In genomic region chr2:190497428-190497827, GRCh38 we compare ENCODE assay signal across 1 cellular context.
TF ChIP-seq lines count a peak whose summit lies in the region.

No MANE protein-coding gene starts in this region.

TF ChIP-seq in K562, 482 proteins besides CTCF, POLR2A, EP300 and RAD21:
- peak; percentile 70 for TF ChIP-seq PKNOX1 (IDR thresholded peaks at IDR 0.05)
- no peak for TF ChIP-seq KLF16 (IDR thresholded peaks at IDR 0.05)
- TF ChIP-seq CEBPB (tag; IDR thresholded peaks at IDR 0.05) = 0 out of 2 replicates have a peak, but pooled peaks have one; percentile 27
- TF ChIP-seq ESRRA (IDR thresholded peaks at IDR 0.05; ENCODE audit: borderline replicate concordance, low read depth) = 0 out of 2 replicates have a peak, but pooled peaks have one; percentile 26
- peak; percentile 68; the same call in 1 of the 2 replicates for TF ChIP-seq CEBPG (CRISPR knock-in tag; IDR thresholded peaks at IDR 0.05)
- peak in 1 of 2 experiments; percentile 71; a peak in 2 of 4 replicates for TF ChIP-seq CEBPG (tag; conservative IDR thresholded peaks at IDR 0.05 in 1 of 2, IDR thresholded peaks at IDR 0.05 in 1 of 2)
- TF ChIP-seq SUPT5H (IDR thresholded peaks at IDR 0.05) = no peak
- no peak for TF ChIP-seq CSDE1 (IDR thresholded peaks at IDR 0.05)
- TF ChIP-seq SMARCB1 (IDR thresholded peaks at IDR 0.05; ENCODE audit: insufficient read length, low read depth) = no peak
- TF ChIP-seq, protein P1, sequence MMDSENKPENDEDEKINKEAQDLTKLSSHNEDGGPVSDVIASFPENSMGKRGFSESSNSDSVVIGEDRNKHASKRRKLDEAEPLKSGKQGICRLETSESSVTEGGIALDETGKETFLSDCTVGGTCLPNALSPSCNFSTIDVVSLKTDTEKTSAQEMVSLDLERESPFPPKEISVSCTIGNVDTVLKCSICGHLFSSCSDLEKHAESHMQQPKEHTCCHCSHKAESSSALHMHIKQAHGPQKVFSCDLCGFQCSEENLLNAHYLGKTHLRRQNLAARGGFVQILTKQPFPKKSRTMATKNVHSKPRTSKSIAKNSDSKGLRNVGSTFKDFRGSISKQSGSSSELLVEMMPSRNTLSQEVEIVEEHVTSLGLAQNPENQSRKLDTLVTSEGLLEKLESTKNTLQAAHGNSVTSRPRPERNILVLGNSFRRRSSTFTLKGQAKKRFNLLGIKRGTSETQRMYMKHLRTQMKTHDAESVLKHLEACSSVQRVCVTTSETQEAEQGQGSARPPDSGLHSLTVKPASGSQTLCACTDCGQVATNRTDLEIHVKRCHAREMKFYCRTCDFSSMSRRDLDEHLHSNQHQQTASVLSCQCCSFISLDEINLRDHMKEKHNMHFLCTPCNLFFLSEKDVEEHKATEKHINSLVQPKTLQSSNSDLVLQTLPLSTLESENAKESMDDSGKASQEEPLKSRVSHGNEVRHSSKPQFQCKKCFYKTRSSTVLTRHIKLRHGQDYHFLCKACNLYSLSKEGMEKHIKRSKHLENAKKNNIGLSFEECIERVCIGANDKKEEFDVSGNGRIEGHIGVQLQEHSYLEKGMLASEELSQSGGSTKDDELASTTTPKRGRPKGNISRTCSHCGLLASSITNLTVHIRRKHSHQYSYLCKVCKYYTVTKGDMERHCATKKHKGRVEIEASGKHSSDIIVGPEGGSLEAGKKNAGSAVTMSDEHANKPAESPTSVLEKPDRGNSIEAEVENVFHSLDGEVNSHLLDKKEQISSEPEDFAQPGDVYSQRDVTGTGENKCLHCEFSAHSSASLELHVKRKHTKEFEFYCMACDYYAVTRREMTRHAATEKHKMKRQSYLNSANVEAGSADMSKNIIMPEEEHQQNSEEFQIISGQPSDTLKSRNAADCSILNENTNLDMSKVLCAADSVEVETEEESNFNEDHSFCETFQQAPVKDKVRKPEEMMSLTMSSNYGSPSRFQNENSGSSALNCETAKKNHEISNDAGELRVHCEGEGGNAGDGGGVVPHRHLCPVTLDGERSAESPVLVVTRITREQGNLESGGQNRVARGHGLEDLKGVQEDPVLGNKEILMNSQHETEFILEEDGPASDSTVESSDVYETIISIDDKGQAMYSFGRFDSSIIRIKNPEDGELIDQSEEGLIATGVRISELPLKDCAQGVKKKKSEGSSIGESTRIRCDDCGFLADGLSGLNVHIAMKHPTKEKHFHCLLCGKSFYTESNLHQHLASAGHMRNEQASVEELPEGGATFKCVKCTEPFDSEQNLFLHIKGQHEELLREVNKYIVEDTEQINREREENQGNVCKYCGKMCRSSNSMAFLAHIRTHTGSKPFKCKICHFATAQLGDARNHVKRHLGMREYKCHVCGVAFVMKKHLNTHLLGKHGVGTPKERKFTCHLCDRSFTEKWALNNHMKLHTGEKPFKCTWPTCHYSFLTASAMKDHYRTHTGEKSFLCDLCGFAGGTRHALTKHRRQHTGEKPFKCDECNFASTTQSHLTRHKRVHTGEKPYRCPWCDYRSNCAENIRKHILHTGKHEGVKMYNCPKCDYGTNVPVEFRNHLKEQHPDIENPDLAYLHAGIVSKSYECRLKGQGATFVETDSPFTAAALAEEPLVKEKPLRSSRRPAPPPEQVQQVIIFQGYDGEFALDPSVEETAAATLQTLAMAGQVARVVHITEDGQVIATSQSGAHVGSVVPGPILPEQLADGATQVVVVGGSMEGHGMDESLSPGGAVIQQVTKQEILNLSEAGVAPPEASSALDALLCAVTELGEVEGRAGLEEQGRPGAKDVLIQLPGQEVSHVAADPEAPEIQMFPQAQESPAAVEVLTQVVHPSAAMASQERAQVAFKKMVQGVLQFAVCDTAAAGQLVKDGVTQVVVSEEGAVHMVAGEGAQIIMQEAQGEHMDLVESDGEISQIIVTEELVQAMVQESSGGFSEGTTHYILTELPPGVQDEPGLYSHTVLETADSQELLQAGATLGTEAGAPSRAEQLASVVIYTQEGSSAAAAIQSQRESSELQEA (IDR thresholded peaks at IDR 0.05; ENCODE audit: low read depth) = no peak
- TF ChIP-seq RFX1 (IDR thresholded peaks at IDR 0.05) = peak; percentile 65
- TF ChIP-seq ZFP36 (IDR thresholded peaks at IDR 0.05; ENCODE audit: low read depth, low read length, partially characterized antibody) = no peak
- TF ChIP-seq ATF7 (IDR thresholded peaks at IDR 0.05) = peak; percentile 35; the same call in 1 of the 2 replicates
- TF ChIP-seq AFF1 (IDR thresholded peaks at IDR 0.05; ENCODE audit: low read depth in 1 of 2, partially characterized antibody in 2 of 2) = no peak
- no peak for TF ChIP-seq NR2C1 (IDR thresholded peaks at IDR 0.05)
- no peak for TF ChIP-seq NR2C1 (tag; IDR thresholded peaks at IDR 0.05)
- TF ChIP-seq CBX8 (IDR thresholded peaks at IDR 0.05; ENCODE audit: borderline replicate concordance, extremely low read depth, low read depth, low read length, poor library complexity, severe bottlenecking) = no peak
- peak; percentile 22; the same call in 1 of the 2 replicates for TF ChIP-seq DMBX1 (CRISPR knock-in tag; IDR thresholded peaks at IDR 0.05; ENCODE audit: borderline replicate concordance)
- 0 out of 2 replicates have a peak, but pooled peaks have one; percentile 14 for TF ChIP-seq EP400 (IDR thresholded peaks at IDR 0.05)
- TF ChIP-seq ATF3 (IDR thresholded peaks at IDR 0.05) = peak; percentile 82
- no peak for TF ChIP-seq ATF3 (CRISPR knock-in tag; conservative IDR thresholded peaks at IDR 0.05)
- TF ChIP-seq MTA1 (IDR thresholded peaks at IDR 0.05; ENCODE audit: borderline replicate concordance) = no peak
- no peak for TF ChIP-seq ZNF174 (CRISPR knock-in tag; IDR thresholded peaks at IDR 0.05)
- no peak for TF ChIP-seq ARHGAP35 (IDR thresholded peaks at IDR 0.05; ENCODE audit: partially characterized antibody)
- TF ChIP-seq ELK3 (CRISPR knock-in tag; IDR thresholded peaks at IDR 0.05) = no peak
